Comparison of ENCODE assay signal across 28 cellular contexts in genomic region chr5:169728-170094, GRCh38. TPM values are rescaled to one million over a fixed set of nuclear protein-coding genes. Genes with fewer than 3 reads are reported as not detected.
DNase-seq lines count a peak whose midpoint lies in the region; ATAC-seq, FAIRE-seq and TF ChIP-seq lines count a peak whose summit lies in the region.
"Had no signal": no experiment of that assay in that cellular context is flagged by ENCODE, and none has a peak within 500 bp of the region (broad histone marks: within the 10 kb centered on the region; RNA-seq: fewer than 3 reads in every experiment).

No MANE protein-coding gene starts in this region.

- peaks cover 2% of the 10 kb centered on the region for H3K9me3 Mint-ChIP-seq in WTC11
- H3K9me3 Mint-ChIP-seq: activated T-cell treated with anti-CD3 and anti-CD28 coated beads, Interleukin-2, amount 50 U/mL, for 4 hours; immature natural killer cell; mesothelial cell of epicardium; naive B cell; type B pancreatic cell had no signal

- intact Hi-C loops in left ventricle myocardium inferior (cut with micrococcal nuclease) (no loop called here), right cardiac atrium (cut with DNase I) (no loop called here), kidney (cut with DNase I) (no loop called here)

- CTCF ChIA-PET in WTC11 (lab: Charles Lee) = interaction anchor here (0.6 to 2.3 kb wide), 4 partner anchors 11 to 277 kb away, joined by 3 to 9 read pairs (median 3); no protein-coding TSS in a partner anchor

- FAIRE-seq in kidney (lab: Jason Lieb, UNC) = no peak
- FAIRE-seq: bronchial epithelial cell, HepG2 had no signal

- no peak overlapping the region for H2BK5ac ChIP-seq in mesenchymal stem cell (ENCODE audit: low read depth, low read length, poor library complexity, severe bottlenecking)

- ATAC-seq in right cardiac atrium = no peak
- peak; percentile 71 for ATAC-seq in WTC11
- ATAC-seq in GM19351 (IDR thresholded peaks at IDR 0.05; ENCODE audit: unreplicated experiment) = no peak
- ATAC-seq: activated T-cell treated with anti-CD3 and anti-CD28 coated beads, Interleukin-2, amount 50 U/mL, for 4 hours; HepG2 had no signal

- no peak overlapping the region for H3K9ac ChIP-seq in mesenchymal stem cell (ENCODE audit: low read length)
- no peak overlapping the region for H3K9ac ChIP-seq in kidney (ENCODE audit: low read length in 2 of 2)

- H3K4me1 ChIP-seq in left ventricle myocardium inferior = peaks cover 20% of the 10 kb centered on the region
- no peaks in the 10 kb centered on the region for H3K4me1 ChIP-seq in right cardiac atrium (ENCODE audit: control insufficient read depth, insufficient read depth, low read length)
- H3K4me1 ChIP-seq in mesenchymal stem cell (ENCODE audit: control insufficient read depth, insufficient read depth, low read depth, low read length) = peaks cover 26% of the 10 kb centered on the region
- H3K4me1 ChIP-seq in kidney (ENCODE audit: control insufficient read depth in 1 of 2, insufficient read depth in 1 of 2, low read depth in 1 of 2, low read length in 2 of 2) = no peaks in the 10 kb centered on the region
- H3K4me1 ChIP-seq: gastrocnemius medialis had no signal

- peak overlapping the region; percentile 9 for H3K27ac ChIP-seq in left ventricle myocardium inferior (replicated peaks)
- no peak overlapping the region for H3K27ac ChIP-seq in right cardiac atrium (ENCODE audit: low read length)
- H3K27ac ChIP-seq in mesenchymal stem cell (ENCODE audit: low read length, poor library complexity, severe bottlenecking) = no peak overlapping the region
- no peak overlapping the region for H3K27ac ChIP-seq in kidney (ENCODE audit: low read depth in 2 of 2, low read length in 2 of 2)
- H3K27ac ChIP-seq: left lung had no signal

- H2BK120ac ChIP-seq in mesenchymal stem cell (ENCODE audit: low read depth, low read length) = no peak overlapping the region

- H3K14ac ChIP-seq in mesenchymal stem cell (ENCODE audit: low read length in 2 of 2) = no peak overlapping the region

- WGBS in right cardiac atrium = 40% methylated on average over 12 of the region's 12 CpGs
- WGBS in mesenchymal stem cell = 96% methylated on average over 12 of the region's 12 CpGs

- in situ Hi-C loops in KBM-7 (cut with MboI; ENCODE audit: low pct_unique_long_range_greater_than_20kb, low sequenced_read_pairs) = no loop called here

- no peak overlapping the region for H3K23ac ChIP-seq in mesenchymal stem cell (ENCODE audit: low read length in 2 of 2)

- H3K18ac ChIP-seq in mesenchymal stem cell (ENCODE audit: low read depth in 1 of 2, low read length in 2 of 2) = no peak overlapping the region

- H3K4me3 Mint-ChIP-seq in WTC11 = no peak overlapping the region
- H3K4me3 Mint-ChIP-seq: activated T-cell treated with anti-CD3 and anti-CD28 coated beads, Interleukin-2, amount 50 U/mL, for 4 hours; immature natural killer cell; mesothelial cell of epicardium; naive B cell; type B pancreatic cell had no signal

- no peaks in the 10 kb centered on the region for H3K36me3 ChIP-seq in left ventricle myocardium inferior
- no peaks in the 10 kb centered on the region for H3K36me3 ChIP-seq in mesenchymal stem cell (ENCODE audit: control insufficient read depth in 1 of 2, insufficient read depth in 2 of 2, low read depth in 1 of 2, low read length in 2 of 2)
- H3K36me3 ChIP-seq in kidney (ENCODE audit: control insufficient read depth in 1 of 2, insufficient read depth in 2 of 2, low read length in 2 of 2) = no peaks in the 10 kb centered on the region
- H3K36me3 ChIP-seq: esophagus muscularis mucosa, gastrocnemius medialis, left lung had no signal

- H2AK5ac ChIP-seq in mesenchymal stem cell (ENCODE audit: low read length, severe bottlenecking) = peak overlapping the region; percentile 56

- no peak overlapping the region for H3K4ac ChIP-seq in mesenchymal stem cell (ENCODE audit: low read depth in 1 of 2, low read length in 2 of 2)

- H2AFZ ChIP-seq in mesenchymal stem cell (ENCODE audit: low read depth, low read length) = no peak overlapping the region

- no peak overlapping the region for H4K8ac ChIP-seq in mesenchymal stem cell (ENCODE audit: low read length)

- peaks cover 22% of the 10 kb centered on the region for H3K36me3 Mint-ChIP-seq in WTC11
- H3K36me3 Mint-ChIP-seq: immature natural killer cell, naive B cell had no signal

- H4K91ac ChIP-seq in mesenchymal stem cell (ENCODE audit: low read length) = no peak overlapping the region

- no peak for DNase-seq in left ventricle myocardium inferior
- DNase-seq in right cardiac atrium = no peak
- DNase-seq in WTC11 (ENCODE audit: low spot score) = peak; percentile 13
- DNase-seq in mesenchymal stem cell = no peak
- DNase-seq in KBM-7 = no peak
- no peak for DNase-seq in SKM-1 (lab: John Stamatoyannopoulos, UW; ENCODE audit: unreplicated experiment)
- DNase-seq in kidney = no peak
- DNase-seq: activated CD4-positive, alpha-beta T cell treated with anti-CD3 and anti-CD28 coated beads, Interleukin-2, amount 50 U/mL, for 1 hour; activated naive CD4-positive, alpha-beta T cell treated with anti-CD3 and anti-CD28 coated beads, Interleukin-2, amount 50 U/mL, for 16 hours; activated T-cell treated with anti-CD3 and anti-CD28 coated beads, Interleukin-2, amount 50 U/mL, for 4 hours; immature natural killer cell; naive B cell; NCI-H1092 treated with DMSO at 0.1 percent for 48 hours; NCI-H524; occipital lobe; SHP77 treated with DMSO at 0.1 percent for 48 hours; stimulated activated CD4-positive, alpha-beta T cell treated with anti-CD3 and anti-CD28 coated beads, Interleukin-2, amount 100 ng/mL, for 48 hours had no signal

- H3K27me3 ChIP-seq in left ventricle myocardium inferior (ENCODE audit: low read depth) (peaks cover 7% of the 10 kb centered on the region), right cardiac atrium (ENCODE audit: control insufficient read depth, insufficient read depth) (no peaks in the 10 kb centered on the region), mesenchymal stem cell (ENCODE audit: control insufficient read depth in 1 of 2, insufficient read depth in 1 of 2, low read length in 2 of 2) (peaks cover 0 to 29% of the 10 kb centered on the region in 2 experiments)
- H3K27me3 ChIP-seq: gastrocnemius medialis, left lung had no signal

- H3K9me3 ChIP-seq in left ventricle myocardium inferior (replicated peaks) (no peaks in the 10 kb centered on the region), right cardiac atrium (ENCODE audit: control insufficient read depth, low read length) (no peaks in the 10 kb centered on the region), mesenchymal stem cell (ENCODE audit: control insufficient read depth, low read length) (no peaks in the 10 kb centered on the region), kidney (ENCODE audit: control insufficient read depth in 1 of 2, low read length in 2 of 2) (no peaks in the 10 kb centered on the region)
- H3K9me3 ChIP-seq: esophagus muscularis mucosa, gastrocnemius medialis, left lung had no signal

- no peaks in the 10 kb centered on the region for H3K79me1 ChIP-seq in mesenchymal stem cell (replicated peaks; ENCODE audit: low read length, poor library complexity, severe bottlenecking)

- H3K27ac Mint-ChIP-seq in WTC11 = no peak overlapping the region
- H3K27ac Mint-ChIP-seq: immature natural killer cell, mesothelial cell of epicardium, naive B cell, type B pancreatic cell had no signal

- H3K4me1 Mint-ChIP-seq in WTC11 = no peaks in the 10 kb centered on the region
- H3K4me1 Mint-ChIP-seq: immature natural killer cell, naive B cell had no signal

- POLR2A ChIA-PET in WTC11 (lab: Charles Lee) = no interaction called here

- no peak overlapping the region for H2BK15ac ChIP-seq in mesenchymal stem cell (ENCODE audit: low read depth, poor library complexity, severe bottlenecking)

- H2BK12ac ChIP-seq in mesenchymal stem cell (ENCODE audit: low read length in 2 of 2) = no peak overlapping the region

- no peak for TF ChIP-seq CTCF in left ventricle myocardium inferior (IDR thresholded peaks at IDR 0.05; ENCODE audit: borderline replicate concordance)
- TF ChIP-seq CTCF in WTC11 (IDR thresholded peaks at IDR 0.05) = no peak
- no peak for TF ChIP-seq CTCF in kidney (IDR thresholded peaks at IDR 0.05; ENCODE audit: borderline replicate concordance, extremely low read depth, insufficient read depth)

- no peaks in the 10 kb centered on the region for H3K27me3 Mint-ChIP-seq in WTC11 (ENCODE audit: low read depth)
- H3K27me3 Mint-ChIP-seq: naive B cell, type B pancreatic cell had no signal

- H3K4me3 ChIP-seq in left ventricle myocardium inferior (peak overlapping the region; percentile 10), right cardiac atrium (ENCODE audit: low read length) (no peak overlapping the region), mesenchymal stem cell (ENCODE audit: insufficient read depth in 1 of 2, low read depth in 1 of 2, low read length in 2 of 2) (no peak overlapping the region), kidney (ENCODE audit: low read length in 2 of 2) (no peak overlapping the region)
- H3K4me3 ChIP-seq: esophagus muscularis mucosa, gastrocnemius medialis, left lung had no signal

- H3K4me2 ChIP-seq in mesenchymal stem cell (ENCODE audit: low read length, poor library complexity, severe bottlenecking) = no peak overlapping the region

TF ChIP-seq in WTC11, 78 proteins besides CTCF, POLR2A, EP300 and RAD21 (continues in another document):
- TF ChIP-seq ZMAT4 (CRISPR knock-in tag; IDR thresholded peaks at IDR 0.05) (no peak), ELF4 (CRISPR knock-in tag; IDR thresholded peaks at IDR 0.05; ENCODE audit: low read depth) (no peak)

RNA-seq across cellular contexts. Expression of gene LRRC14B, which starts 21.6 kb away (rescaled TPM):
- total RNA-seq in left ventricle myocardium inferior (93.4 TPM), right cardiac atrium (10 to 100 TPM in 3 of 4 donors, 1 to 10 TPM in 1; 6.3 to 51.1 (median 30.8) TPM), WTC11 (2021) (0.11 TPM in 1 of 3 replicates, not detected in the others), kidney (not detected)
- polyA plus RNA-seq in right cardiac atrium (47.6 TPM), kidney (ENCODE audit: insufficient read depth, low read depth, low replicate concordance) (not detected)
- polyA plus RNA-seq in mesenchymal stem cell (2013, experiment 1 of 2) = not detected
- polyA plus RNA-seq in mesenchymal stem cell (2013, experiment 2 of 2) = not detected
- total RNA-seq: bronchial epithelial cell, Daoy, esophagus muscularis mucosa, HepG2, left lung, occipital lobe, subcutaneous adipose tissue had no signal
- polyA plus RNA-seq: AG04450, HepG2, immature natural killer cell had no signal

RNA-seq across cellular contexts. Expression of gene CCDC127, which starts 48.2 kb away (rescaled TPM):
- total RNA-seq in left ventricle myocardium inferior = 7.9 TPM
- total RNA-seq in right cardiac atrium = 1 to 10 TPM; 8.1 to 9.8 (median 8.6) TPM
- 6.1 TPM for polyA plus RNA-seq in right cardiac atrium
- total RNA-seq in WTC11 (2021) = 5.3 to 8.4 TPM (median 6.3 TPM) in 3 replicates
- polyA plus RNA-seq in mesenchymal stem cell (2013, experiment 1 of 2) = 3.9 TPM
- 3.8 TPM for polyA plus RNA-seq in mesenchymal stem cell (2013, experiment 2 of 2)
- 5.9 TPM for total RNA-seq in kidney
- 3.2 TPM for polyA plus RNA-seq in kidney (ENCODE audit: insufficient read depth, low read depth, low replicate concordance)

RNA-seq across cellular contexts. Expression of gene SDHA, which starts 48.4 kb away (rescaled TPM):
- total RNA-seq in left ventricle myocardium inferior = 757 TPM
- 100 to 1,000 TPM; 370 to 452 (median 422) TPM for total RNA-seq in right cardiac atrium
- polyA plus RNA-seq in right cardiac atrium = 605 TPM
- total RNA-seq in WTC11 (2021) = 135 to 145 TPM (median 137 TPM) in 3 replicates
- 101 TPM for polyA plus RNA-seq in mesenchymal stem cell (2013, experiment 1 of 2)
- 110 TPM for polyA plus RNA-seq in mesenchymal stem cell (2013, experiment 2 of 2)
- total RNA-seq in kidney = 135 TPM
- 256 TPM for polyA plus RNA-seq in kidney (ENCODE audit: insufficient read depth, low read depth, low replicate concordance)
